Comparison of ENCODE assay signal across 13 cellular contexts in the genomic region with DNA sequence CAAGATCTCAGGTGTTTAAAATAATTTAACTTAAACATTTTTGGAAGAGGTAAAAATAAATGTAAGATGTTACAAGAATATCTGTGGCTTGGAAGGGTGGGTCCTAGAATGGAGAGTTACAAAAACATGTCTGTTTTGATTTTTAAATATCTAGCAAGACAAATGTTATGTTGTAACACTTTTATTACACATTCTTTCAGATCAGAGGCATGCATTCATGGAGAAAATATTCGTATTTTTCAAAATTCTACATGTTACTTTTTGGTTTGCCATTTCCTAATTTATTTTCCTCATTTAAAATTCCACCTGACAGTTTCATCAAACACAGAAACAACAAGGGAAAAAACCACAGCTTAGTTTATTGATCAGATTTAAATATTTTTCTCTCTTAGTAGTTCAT. TPM values are rescaled to one million over a fixed set of nuclear protein-coding genes. Genes with fewer than 3 reads are reported as not detected.
DNase-seq lines count a peak whose midpoint lies in the region; ATAC-seq and TF ChIP-seq lines count a peak whose summit lies in the region.
"Had no signal": no experiment of that assay in that cellular context is flagged by ENCODE, and none has a peak within 500 bp of the region (broad histone marks: within the 10 kb centered on the region; RNA-seq: fewer than 3 reads in every experiment).

No MANE protein-coding gene starts in this region.

- H3K9me3 Mint-ChIP-seq in activated T-cell treated with anti-CD3 and anti-CD28 coated beads, Interleukin-2, amount 50 U/mL, for 24 hours = no peaks in the 10 kb centered on the region
- no peaks in the 10 kb centered on the region for H3K9me3 Mint-ChIP-seq in chondrocyte (ENCODE audit: low read depth)
- no peaks in the 10 kb centered on the region for H3K9me3 Mint-ChIP-seq in nephron
- H3K9me3 Mint-ChIP-seq: stimulated activated naive CD8-positive, alpha-beta T cell treated with anti-CD3 and anti-CD28 coated beads, Interleukin-15, Interleukin-2, amounts not matched to agents 100 ng/mL and 50 ng/mL, for 24 hours had no signal

- no peaks in the 10 kb centered on the region for H3K27me3 ChIP-seq in tibial artery

- no peak for DNase-seq in activated T-cell treated with anti-CD3 and anti-CD28 coated beads, Interleukin-2, amount 50 U/mL, for 24 hours
- DNase-seq in activated T-cell treated with anti-CD3 and anti-CD28 coated beads, Interleukin-2, amount 50 U/mL, for 1 hour = no peak
- DNase-seq in chondrocyte (ENCODE audit: low spot score) (no peak), tibial artery (no peak), NOMO-1 (lab: John Stamatoyannopoulos, UW; ENCODE audit: unreplicated experiment in 2 of 2) (no peak)
- DNase-seq: 8988T; DMS79 treated with DMSO at 0.1 percent for 48 hours; stimulated activated CD4-positive, alpha-beta T cell treated with anti-CD3 and anti-CD28 coated beads, Interleukin-4, amount 100 ng/mL, for 4 hours; T-helper 9 cell had no signal

- no peaks in the 10 kb centered on the region for H3K27me3 Mint-ChIP-seq in activated T-cell treated with anti-CD3 and anti-CD28 coated beads, Interleukin-2, amount 50 U/mL, for 24 hours
- H3K27me3 Mint-ChIP-seq in chondrocyte (ENCODE audit: low read depth) (no peaks in the 10 kb centered on the region), nephron (ENCODE audit: low read depth) (no peaks in the 10 kb centered on the region)
- H3K27me3 Mint-ChIP-seq: stimulated activated naive CD8-positive, alpha-beta T cell treated with anti-CD3 and anti-CD28 coated beads, Interleukin-15, Interleukin-2, amounts not matched to agents 100 ng/mL and 50 ng/mL, for 24 hours had no signal

- H3K27ac ChIP-seq in tibial artery = peak overlapping the region; percentile 83

- peaks cover 12% of the 10 kb centered on the region for H3K36me3 Mint-ChIP-seq in activated T-cell treated with anti-CD3 and anti-CD28 coated beads, Interleukin-2, amount 50 U/mL, for 24 hours (ENCODE audit: low read depth)
- H3K36me3 Mint-ChIP-seq in chondrocyte (ENCODE audit: low read depth) = peaks cover 1% of the 10 kb centered on the region
- H3K36me3 Mint-ChIP-seq in nephron (ENCODE audit: low read depth) = peaks cover 4% of the 10 kb centered on the region

- intact Hi-C loops in tibial artery (cut with DNase I; ENCODE audit: low total_unique reads) = no loop called here

- TF ChIP-seq CTCF in chondrocyte (IDR thresholded peaks at IDR 0.05) = no peak
- TF ChIP-seq CTCF in nephron (IDR thresholded peaks at IDR 0.05; ENCODE audit: unreplicated experiment in 3 of 3) = no peak
- TF ChIP-seq CTCF in tibial artery (IDR thresholded peaks at IDR 0.05) = no peak

- H3K9me3 ChIP-seq in tibial artery = no peaks in the 10 kb centered on the region

- peaks cover 47% of the 10 kb centered on the region for H3K4me1 Mint-ChIP-seq in activated T-cell treated with anti-CD3 and anti-CD28 coated beads, Interleukin-2, amount 50 U/mL, for 24 hours (ENCODE audit: low read depth)
- peaks cover 71% of the 10 kb centered on the region for H3K4me1 Mint-ChIP-seq in chondrocyte (ENCODE audit: low read depth)
- H3K4me1 Mint-ChIP-seq in nephron = peaks cover 39% of the 10 kb centered on the region

- ATAC-seq in HG02981 (IDR thresholded peaks at IDR 0.05; ENCODE audit: unreplicated experiment) (no peak), HG03095 (IDR thresholded peaks at IDR 0.05; ENCODE audit: unreplicated experiment) (no peak)

- H3K4me1 ChIP-seq in tibial artery = peaks cover 7 to 95% (median 43%) of the 10 kb centered on the region in 4 donors

- H3K4me3 Mint-ChIP-seq in activated T-cell treated with anti-CD3 and anti-CD28 coated beads, Interleukin-2, amount 50 U/mL, for 24 hours = no peak overlapping the region
- H3K4me3 Mint-ChIP-seq in chondrocyte (ENCODE audit: unreplicated experiment) = peak overlapping the region; percentile 13
- no peak overlapping the region for H3K4me3 Mint-ChIP-seq in nephron
- H3K4me3 Mint-ChIP-seq: stimulated activated naive CD8-positive, alpha-beta T cell treated with anti-CD3 and anti-CD28 coated beads, Interleukin-15, Interleukin-2, amounts not matched to agents 100 ng/mL and 50 ng/mL, for 24 hours had no signal

- H3K27ac Mint-ChIP-seq in activated T-cell treated with anti-CD3 and anti-CD28 coated beads, Interleukin-2, amount 50 U/mL, for 24 hours = peak overlapping the region; percentile 5
- peak overlapping the region; percentile 93 for H3K27ac Mint-ChIP-seq in chondrocyte (ENCODE audit: unreplicated experiment)
- H3K27ac Mint-ChIP-seq in nephron = peak overlapping the region; percentile 58 to 88 (median 84)
- H3K27ac Mint-ChIP-seq: stimulated activated naive CD8-positive, alpha-beta T cell treated with anti-CD3 and anti-CD28 coated beads, Interleukin-15, Interleukin-2, amounts not matched to agents 100 ng/mL and 50 ng/mL, for 24 hours had no signal

- no peaks in the 10 kb centered on the region for H3K36me3 ChIP-seq in tibial artery

- H3K4me3 ChIP-seq in tibial artery = no peak overlapping the region

RNA-seq across cellular contexts. Expression of a gene that starts 10.0 kb away (rescaled TPM):
- 95.3 to 97.1 TPM (median 95.8 TPM) in 3 replicates for total RNA-seq in chondrocyte

RNA-seq across cellular contexts. Expression of a gene that starts 39.3 kb away (rescaled TPM):
- 4.0 to 11.1 TPM (median 4.7 TPM) in 3 replicates for total RNA-seq in chondrocyte

RNA-seq across cellular contexts. Expression of a gene that starts 39.5 kb away (rescaled TPM):
- total RNA-seq in chondrocyte = 12.1 to 16.5 TPM (median 13.6 TPM) in 3 replicates

Comparison
In these comparisons a context has a peak if more than half of its experiments do, and no peak if none do; other contexts are left out.
1. H3K27ac Mint-ChIP-seq: peak in every context shown above with its lines; median percentile 93 in chondrocyte; 84 in nephron; 5 in activated T-cell treated with anti-CD3 and anti-CD28 coated beads, Interleukin-2, amount 50 U/mL, for 24 hours.